8 cellular contexts compared by ENCODE assay signal in the genomic region with DNA sequence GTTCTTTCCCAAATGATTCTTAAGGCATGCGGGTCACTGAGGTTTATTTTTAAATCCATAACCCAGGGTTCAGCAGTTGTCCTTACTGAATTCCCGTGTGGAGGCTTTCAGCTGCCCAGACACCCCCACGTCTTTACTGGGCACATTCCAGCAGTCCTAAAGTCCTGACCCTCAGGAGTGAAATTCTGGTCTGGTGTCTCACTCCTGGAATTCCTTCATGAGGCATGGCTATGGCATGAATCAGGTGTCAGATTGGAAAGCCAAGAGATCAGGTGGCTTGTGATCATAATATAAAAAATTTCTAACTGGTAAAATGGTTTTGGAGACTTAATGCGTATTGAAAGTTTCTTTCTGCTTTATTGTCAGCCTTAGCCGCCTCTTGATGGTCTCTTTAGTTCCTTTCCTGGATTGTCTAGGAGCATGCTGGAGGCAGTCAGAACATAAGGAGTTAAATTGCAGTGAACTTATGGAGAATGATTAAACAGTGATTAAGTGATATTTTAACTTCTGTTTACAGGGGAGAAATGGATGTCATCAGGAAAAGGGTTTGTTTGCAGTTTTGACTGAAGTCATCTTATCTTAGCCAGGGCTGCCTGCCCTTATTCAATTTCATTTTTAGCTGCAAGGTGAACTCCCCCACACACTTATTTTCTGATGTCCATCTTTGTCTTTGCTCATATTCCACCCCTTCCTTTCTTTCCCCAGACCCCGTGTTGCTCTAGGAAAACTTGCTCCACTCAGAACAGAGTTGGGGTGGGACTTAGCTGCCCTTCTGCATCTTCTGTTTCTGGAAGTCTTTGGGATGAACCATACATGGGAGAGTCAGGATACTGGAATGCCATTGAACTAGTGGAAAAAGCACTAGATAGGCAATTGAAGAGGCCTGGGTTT. TPM values are rescaled to one million over a fixed set of nuclear protein-coding genes. Genes with fewer than 3 reads are reported as not detected.
A peak's percentile ranks its signal among the peaks of the same experiment; 100 is the strongest.
DNase-seq lines count a peak whose midpoint lies in the region; ATAC-seq and TF ChIP-seq lines count a peak whose summit lies in the region.

No MANE protein-coding gene starts in this region.

- no peaks in the 10 kb centered on the region for H3K36me3 ChIP-seq in GM23338 (ENCODE audit: insufficient read depth)

- ATAC-seq in GM23338 (peak; percentile 26; the same call in 1 of the 3 replicates), left ventricle myocardium superior (peak; percentile 28)
- ATAC-seq in stimulated activated naive B cell treated with anti-CD40 and anti-IgM and Interleukin-4, amounts not matched to agents 10 μg/mL and 1 μg/mL and 100 μg/mL, for 72 hours (replicated peaks) = no peak

- H3K4me3 ChIP-seq in GM23338 (no peak overlapping the region), retinal pigment epithelial cell (ENCODE audit: low read length) (no peak overlapping the region)

- H3K27me3 ChIP-seq in GM23338 (ENCODE audit: insufficient read depth) = no peaks in the 10 kb centered on the region

- peaks cover 15% of the 10 kb centered on the region for H3K36me3 Mint-ChIP-seq in GM23338 (ENCODE audit: low read depth)
- peaks cover 0 to 2% of the 10 kb centered on the region in 2 donors for H3K36me3 Mint-ChIP-seq in stimulated activated naive B cell treated with anti-CD40 and anti-IgM and Interleukin-4, amounts not matched to agents 10 μg/mL and 1 μg/mL and 100 μg/mL, for 72 hours

- peaks cover 57% of the 10 kb centered on the region for H3K4me1 ChIP-seq in GM23338 (ENCODE audit: insufficient read depth)

- no peaks in the 10 kb centered on the region for H3K9me2 ChIP-seq in GM23338 (ENCODE audit: insufficient read depth)

- peaks cover 6% of the 10 kb centered on the region for H3K27me3 Mint-ChIP-seq in GM23338 (ENCODE audit: insufficient read depth, low read depth, poor library complexity)
- H3K27me3 Mint-ChIP-seq in stimulated activated naive B cell treated with anti-CD40 and anti-IgM and Interleukin-4, amounts not matched to agents 10 μg/mL and 1 μg/mL and 100 μg/mL, for 72 hours = no peaks in the 10 kb centered on the region

- no peak for TF ChIP-seq CTCF in GM23338 (conservative IDR thresholded peaks at IDR 0.05; ENCODE audit: low read depth in 2 of 2)
- no peak for TF ChIP-seq CTCF in retinal pigment epithelial cell (conservative IDR thresholded peaks at IDR 0.05; ENCODE audit: low read depth, low read length)

- H3F3A ChIP-seq in GM23338 (replicated peaks; ENCODE audit: low read depth) = no peaks in the 10 kb centered on the region

- H3K4me3 Mint-ChIP-seq in GM23338 = no peak overlapping the region
- H3K4me3 Mint-ChIP-seq in stimulated activated naive B cell treated with anti-CD40 and anti-IgM and Interleukin-4, amounts not matched to agents 10 μg/mL and 1 μg/mL and 100 μg/mL, for 72 hours = no peak overlapping the region

- no peak overlapping the region for H2AFZ ChIP-seq in GM23338

- intact Hi-C loops in left ventricle myocardium superior (cut with micrococcal nuclease) = no loop called here

- peaks cover 51% of the 10 kb centered on the region for H3K4me1 Mint-ChIP-seq in GM23338
- H3K4me1 Mint-ChIP-seq in stimulated activated naive B cell treated with anti-CD40 and anti-IgM and Interleukin-4, amounts not matched to agents 10 μg/mL and 1 μg/mL and 100 μg/mL, for 72 hours = peaks cover 17 to 31% of the 10 kb centered on the region in 2 donors

- DNase-seq in GM23338 (ENCODE audit: low spot score) (no peak), T1000 (lab: John Stamatoyannopoulos, UW) (peak; percentile 54), left ventricle myocardium superior (no peak), retinal pigment epithelial cell (ENCODE audit: low read depth) (peak; percentile 98), GM19240 (ENCODE audit: insufficient read length, low spot score) (no peak)
- no peak for DNase-seq in stimulated activated naive B cell treated with anti-CD40 and anti-IgM and Interleukin-4, amounts not matched to agents 10 μg/mL and 1 μg/mL and 100 μg/mL, for 72 hours
- no peak for DNase-seq in activated CD4-positive, alpha-beta T cell treated with anti-CD3 and anti-CD28 coated beads for 4 hours
- DNase-seq in stimulated activated CD4-positive, alpha-beta T cell treated with anti-CD3 and anti-CD28 coated beads, Interleukin-2, amount 100 ng/mL, for 24 hours = no peak

- 0 out of 2 replicates have a peak overlapping the region, but pooled peaks have one; percentile 30 for H3K27ac Mint-ChIP-seq in GM23338
- no peak overlapping the region for H3K27ac Mint-ChIP-seq in stimulated activated naive B cell treated with anti-CD40 and anti-IgM and Interleukin-4, amounts not matched to agents 10 μg/mL and 1 μg/mL and 100 μg/mL, for 72 hours

- H3K79me2 ChIP-seq in GM23338 (replicated peaks; ENCODE audit: insufficient read depth) = peaks cover 100% of the 10 kb centered on the region

- H3K9me3 Mint-ChIP-seq in GM23338 = peaks cover 4% of the 10 kb centered on the region; the same call in 2 of the 3 replicates
- no peaks in the 10 kb centered on the region for H3K9me3 Mint-ChIP-seq in stimulated activated naive B cell treated with anti-CD40 and anti-IgM and Interleukin-4, amounts not matched to agents 10 μg/mL and 1 μg/mL and 100 μg/mL, for 72 hours

- no peak overlapping the region for H3K4me2 ChIP-seq in GM23338

- H3K27ac ChIP-seq in GM23338 (ENCODE audit: low read depth) = peak overlapping the region; percentile 78

- H4K20me1 ChIP-seq in GM23338 (replicated peaks; ENCODE audit: insufficient read depth) = peaks cover 30% of the 10 kb centered on the region

TF ChIP-seq in GM23338, 12 proteins besides CTCF, POLR2A, EP300 and RAD21 (continues in another document):
- TF ChIP-seq POLR2AphosphoS5 (IDR thresholded peaks at IDR 0.05; ENCODE audit: low read depth) (no peak), NANOG (IDR thresholded peaks at IDR 0.05; ENCODE audit: borderline replicate concordance) (no peak), STAT1 (IDR thresholded peaks at IDR 0.05; ENCODE audit: unreplicated experiment) (no peak), ZNF331 (CRISPR knock-in tag; IDR thresholded peaks at IDR 0.05; ENCODE audit: low read depth) (no peak), EZH2 (IDR thresholded peaks at IDR 0.05; ENCODE audit: low read depth, unreplicated experiment) (no peak)
- TF ChIP-seq, protein P1, sequence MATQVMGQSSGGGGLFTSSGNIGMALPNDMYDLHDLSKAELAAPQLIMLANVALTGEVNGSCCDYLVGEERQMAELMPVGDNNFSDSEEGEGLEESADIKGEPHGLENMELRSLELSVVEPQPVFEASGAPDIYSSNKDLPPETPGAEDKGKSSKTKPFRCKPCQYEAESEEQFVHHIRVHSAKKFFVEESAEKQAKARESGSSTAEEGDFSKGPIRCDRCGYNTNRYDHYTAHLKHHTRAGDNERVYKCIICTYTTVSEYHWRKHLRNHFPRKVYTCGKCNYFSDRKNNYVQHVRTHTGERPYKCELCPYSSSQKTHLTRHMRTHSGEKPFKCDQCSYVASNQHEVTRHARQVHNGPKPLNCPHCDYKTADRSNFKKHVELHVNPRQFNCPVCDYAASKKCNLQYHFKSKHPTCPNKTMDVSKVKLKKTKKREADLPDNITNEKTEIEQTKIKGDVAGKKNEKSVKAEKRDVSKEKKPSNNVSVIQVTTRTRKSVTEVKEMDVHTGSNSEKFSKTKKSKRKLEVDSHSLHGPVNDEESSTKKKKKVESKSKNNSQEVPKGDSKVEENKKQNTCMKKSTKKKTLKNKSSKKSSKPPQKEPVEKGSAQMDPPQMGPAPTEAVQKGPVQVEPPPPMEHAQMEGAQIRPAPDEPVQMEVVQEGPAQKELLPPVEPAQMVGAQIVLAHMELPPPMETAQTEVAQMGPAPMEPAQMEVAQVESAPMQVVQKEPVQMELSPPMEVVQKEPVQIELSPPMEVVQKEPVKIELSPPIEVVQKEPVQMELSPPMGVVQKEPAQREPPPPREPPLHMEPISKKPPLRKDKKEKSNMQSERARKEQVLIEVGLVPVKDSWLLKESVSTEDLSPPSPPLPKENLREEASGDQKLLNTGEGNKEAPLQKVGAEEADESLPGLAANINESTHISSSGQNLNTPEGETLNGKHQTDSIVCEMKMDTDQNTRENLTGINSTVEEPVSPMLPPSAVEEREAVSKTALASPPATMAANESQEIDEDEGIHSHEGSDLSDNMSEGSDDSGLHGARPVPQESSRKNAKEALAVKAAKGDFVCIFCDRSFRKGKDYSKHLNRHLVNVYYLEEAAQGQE (IDR thresholded peaks at IDR 0.05; ENCODE audit: unreplicated experiment) = no peak

RNA-seq across cellular contexts. Expression of a gene that starts 25.7 kb away (rescaled TPM):
- total RNA-seq in GM23338 (2014; rRNA removed; shearing (Covaris generic)) = 317 and 399 TPM in 2 replicates
- polyA plus RNA-seq in GM23338 (2016; fragmentation: Nextera tagmentation; extraction: Ambion mirVana) = 87.3 and 104 TPM in 2 replicates
- total RNA-seq in left ventricle myocardium superior = 239 TPM

Comparison
In these comparisons a context has a peak if more than half of its experiments do, and no peak if none do; other contexts are left out.
1. ATAC-seq: peak in GM23338 (single experiment) and left ventricle myocardium superior (single experiment); none in stimulated activated naive B cell treated with anti-CD40 and anti-IgM and Interleukin-4, amounts not matched to agents 10 μg/mL and 1 μg/mL and 100 μg/mL, for 72 hours (0 of 2).
2. DNase-seq: peak in T1000 (single experiment) and retinal pigment epithelial cell (single experiment); none in GM23338 (single experiment), left ventricle myocardium superior (single experiment), GM19240 (single experiment), stimulated activated naive B cell treated with anti-CD40 and anti-IgM and Interleukin-4, amounts not matched to agents 10 μg/mL and 1 μg/mL and 100 μg/mL, for 72 hours (single experiment), activated CD4-positive, alpha-beta T cell treated with anti-CD3 and anti-CD28 coated beads for 4 hours (0 of 2) and stimulated activated CD4-positive, alpha-beta T cell treated with anti-CD3 and anti-CD28 coated beads, Interleukin-2, amount 100 ng/mL, for 24 hours (0 of 2).